ENCODE assay signal across 21 cellular contexts in genomic region chr18:36377626-36378025, GRCh38.
DNase-seq lines count a peak whose midpoint lies in the region; ATAC-seq and TF ChIP-seq lines count a peak whose summit lies in the region.
"Had no signal": no experiment of that assay in that cellular context is flagged by ENCODE, and none has a peak within 500 bp of the region (broad histone marks: within the 10 kb centered on the region; RNA-seq: fewer than 3 reads in every experiment).

No MANE protein-coding gene starts in this region.

- no peaks in the 10 kb centered on the region for H3K36me3 Mint-ChIP-seq in glutamatergic neuron (ENCODE audit: unreplicated experiment)
- H3K36me3 Mint-ChIP-seq in stimulated activated memory B cell treated with anti-CD40 and anti-IgM and Interleukin-4, amounts not matched to agents 10 μg/mL and 1 μg/mL and 100 μg/mL, for 72 hours, result no peaks in the 10 kb centered on the region
- H3K36me3 Mint-ChIP-seq: CD14-positive monocyte had no signal

- H3K4me1 ChIP-seq in left ventricle myocardium inferior (peaks cover 89% of the 10 kb centered on the region), heart left ventricle (peaks cover 0 to 94% (median 23%) of the 10 kb centered on the region in 12 donors), aorta (ENCODE audit: control insufficient read depth in 1 of 2, insufficient read depth in 2 of 2, low read length in 2 of 2) (peaks cover 0 to 3% of the 10 kb centered on the region in 2 donors)
- H3K4me1 ChIP-seq: HAP-1, SJCRH30 had no signal

- no peaks in the 10 kb centered on the region for H3K36me3 ChIP-seq in left ventricle myocardium inferior
- H3K36me3 ChIP-seq in heart left ventricle, result no peaks in the 10 kb centered on the region
- H3K36me3 ChIP-seq in aorta (ENCODE audit: control insufficient read depth in 1 of 2, insufficient read depth in 2 of 2, low read length in 1 of 2), result no peaks in the 10 kb centered on the region
- H3K36me3 ChIP-seq: HAP-1, SJCRH30 had no signal

- no peak for TF ChIP-seq POLR2A in heart left ventricle (IDR thresholded peaks at IDR 0.05)

- H3K4me3 ChIP-seq in left ventricle myocardium inferior (no peak overlapping the region), heart left ventricle (no peak overlapping the region), aorta (ENCODE audit: low read length in 2 of 2) (no peak overlapping the region)
- H3K4me3 ChIP-seq: GM12878, GM23338, HAP-1, SJCRH30 had no signal

- peaks cover 19% of the 10 kb centered on the region for H3K4me1 Mint-ChIP-seq in glutamatergic neuron (ENCODE audit: low read depth, unreplicated experiment)
- no peaks in the 10 kb centered on the region for H3K4me1 Mint-ChIP-seq in stimulated activated memory B cell treated with anti-CD40 and anti-IgM and Interleukin-4, amounts not matched to agents 10 μg/mL and 1 μg/mL and 100 μg/mL, for 72 hours
- H3K4me1 Mint-ChIP-seq: B cell had no signal

- TF ChIP-seq CTCF in left ventricle myocardium inferior (IDR thresholded peaks at IDR 0.05; ENCODE audit: borderline replicate concordance), result no peak
- TF ChIP-seq CTCF in heart left ventricle (IDR thresholded peaks at IDR 0.05), result no peak
- TF ChIP-seq CTCF in glutamatergic neuron (IDR thresholded peaks at IDR 0.05; ENCODE audit: partially characterized antibody, unreplicated experiment), result no peak

- peaks cover 6% of the 10 kb centered on the region for H3K9me3 Mint-ChIP-seq in glutamatergic neuron (ENCODE audit: unreplicated experiment)
- no peaks in the 10 kb centered on the region for H3K9me3 Mint-ChIP-seq in stimulated activated memory B cell treated with anti-CD40 and anti-IgM and Interleukin-4, amounts not matched to agents 10 μg/mL and 1 μg/mL and 100 μg/mL, for 72 hours
- H3K9me3 Mint-ChIP-seq: CD14-positive monocyte, GM23338 had no signal

- no peak overlapping the region for H3K27ac Mint-ChIP-seq in glutamatergic neuron (ENCODE audit: unreplicated experiment)
- no peak overlapping the region for H3K27ac Mint-ChIP-seq in stimulated activated memory B cell treated with anti-CD40 and anti-IgM and Interleukin-4, amounts not matched to agents 10 μg/mL and 1 μg/mL and 100 μg/mL, for 72 hours
- H3K27ac Mint-ChIP-seq: B cell, CD14-positive monocyte, GM23338 had no signal

- H3K4me3 Mint-ChIP-seq in glutamatergic neuron (ENCODE audit: unreplicated experiment), result peak overlapping the region; percentile 69
- no peak overlapping the region for H3K4me3 Mint-ChIP-seq in stimulated activated memory B cell treated with anti-CD40 and anti-IgM and Interleukin-4, amounts not matched to agents 10 μg/mL and 1 μg/mL and 100 μg/mL, for 72 hours
- H3K4me3 Mint-ChIP-seq: B cell, CD14-positive monocyte, GM23338 had no signal

- H3K27me3 ChIP-seq in left ventricle myocardium inferior (ENCODE audit: low read depth) (no peaks in the 10 kb centered on the region), heart left ventricle (no peaks in the 10 kb centered on the region), aorta (ENCODE audit: control insufficient read depth in 1 of 2, insufficient read depth in 2 of 2, low read length in 1 of 2) (no peaks in the 10 kb centered on the region)
- H3K27me3 ChIP-seq: SJCRH30 had no signal

- H3K9me3 ChIP-seq in left ventricle myocardium inferior (replicated peaks), result no peaks in the 10 kb centered on the region
- no peaks in the 10 kb centered on the region for H3K9me3 ChIP-seq in heart left ventricle
- H3K9me3 ChIP-seq in aorta (ENCODE audit: control insufficient read depth, low read length), result no peaks in the 10 kb centered on the region
- H3K9me3 ChIP-seq: HAP-1, SJCRH30 had no signal

- DNase-seq in left ventricle myocardium inferior (no peak), heart left ventricle (no peak), NCI-H82 (lab: John Stamatoyannopoulos, UW) (peak; percentile 68), glutamatergic neuron (peak; percentile 26), COR-L47 (lab: John Stamatoyannopoulos, UW) (no peak), aorta (no peak)
- DNase-seq: DND-41, KG1, NCI-H1105, NCI-H146, NCI-H2029, NCI-H526 treated with DMSO at 0.1 percent for 48 hours, SJCRH30 had no signal

- H3K27ac ChIP-seq in left ventricle myocardium inferior (replicated peaks) (peak overlapping the region; percentile 90), heart left ventricle (peak overlapping the region in 5 of 12 donors; percentile 5 to 74 (median 27)), aorta (ENCODE audit: low read depth in 1 of 2, low read length in 2 of 2) (no peak overlapping the region)
- H3K27ac ChIP-seq: SJCRH30 had no signal

- intact Hi-C loops in left ventricle myocardium inferior (cut with micrococcal nuclease) (no loop called here), heart left ventricle (cut with DNase I) (loop anchor here in 2 of 10 donors (10.0 kb wide), 2 partner anchors 87 to 197 kb away; no protein-coding TSS in a partner anchor), aorta (cut with DNase I) (no loop called here)

- ATAC-seq in heart left ventricle, result no peak
- peak; percentile 4 for ATAC-seq in stimulated activated memory B cell treated with anti-CD40 and anti-IgM and Interleukin-4, amounts not matched to agents 10 μg/mL and 1 μg/mL and 100 μg/mL, for 72 hours
- no peak for ATAC-seq in aorta (ENCODE audit: low FRiP score)
- ATAC-seq in HG02798 (IDR thresholded peaks at IDR 0.05; ENCODE audit: poor library complexity, unreplicated experiment), result no peak
- ATAC-seq: GM23338, Panc1 had no signal

- 64 to 79% (median 68%) methylated on average over 3 of the region's 3 CpGs for WGBS in heart left ventricle, 4 donors
- WGBS in aorta, 2 donors, result 86 to 89% methylated on average over 3 of the region's 3 CpGs

- no peaks in the 10 kb centered on the region for H3K27me3 Mint-ChIP-seq in glutamatergic neuron (ENCODE audit: unreplicated experiment)
- H3K27me3 Mint-ChIP-seq in stimulated activated memory B cell treated with anti-CD40 and anti-IgM and Interleukin-4, amounts not matched to agents 10 μg/mL and 1 μg/mL and 100 μg/mL, for 72 hours, result peaks cover 55% of the 10 kb centered on the region

Comparison
In these comparisons a context has a peak if more than half of its experiments do, and no peak if none do; other contexts are left out.
1. DNase-seq: peak in NCI-H82 (single experiment) and glutamatergic neuron (single experiment); none in left ventricle myocardium inferior (single experiment), heart left ventricle (0 of 5), COR-L47 (single experiment) and aorta (0 of 2).